8 cellular contexts compared by ENCODE assay signal in the genomic region with DNA sequence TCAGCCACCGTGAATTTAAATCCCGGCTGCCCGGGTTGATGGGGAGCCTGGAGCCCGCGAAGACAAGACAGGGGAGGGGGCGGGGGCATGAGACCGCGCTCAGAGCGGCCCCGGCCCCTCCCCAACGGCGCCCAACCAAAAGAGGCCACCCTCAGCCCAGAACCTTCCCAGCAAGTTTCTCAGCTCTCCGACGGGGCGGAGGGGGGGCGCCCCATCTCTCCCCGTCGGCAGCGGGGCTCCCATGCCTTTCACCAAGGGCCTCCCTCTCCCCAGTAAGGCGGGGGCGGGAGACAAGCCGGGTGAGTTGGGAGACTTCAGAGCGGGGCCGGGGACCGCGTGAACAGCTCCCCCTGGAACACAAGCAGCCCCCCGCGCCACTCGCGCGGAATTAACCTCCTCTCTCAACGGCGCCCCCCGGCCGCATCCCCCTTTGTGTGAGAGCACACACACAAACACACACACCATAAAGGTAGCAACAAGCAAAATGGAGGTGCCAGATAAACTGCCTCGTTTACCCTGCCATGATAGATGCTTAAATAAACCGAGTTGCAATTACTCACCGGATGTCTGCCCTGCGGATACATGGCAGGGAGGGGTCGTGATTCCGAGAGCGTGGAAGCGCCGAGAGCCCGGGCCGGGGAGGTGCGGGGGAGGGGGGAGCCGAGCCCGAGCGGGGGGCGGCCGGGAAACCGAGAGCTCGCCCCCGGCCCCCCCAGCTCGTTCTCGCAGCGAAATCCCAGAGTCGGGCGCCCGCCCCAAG. TPM values are rescaled to one million over a fixed set of nuclear protein-coding genes. Genes with fewer than 3 reads are reported as not detected.
DNase-seq lines count a peak whose midpoint lies in the region; TF ChIP-seq lines count a peak whose summit lies in the region.

No MANE protein-coding gene starts in this region.

- H3K79me2 ChIP-seq in mesendoderm (ENCODE audit: control insufficient read depth, insufficient read depth, low read length): peaks cover 51% of the 10 kb centered on the region

- no peak overlapping the region for H4K5ac ChIP-seq in mesendoderm (ENCODE audit: low read length)

- H2BK15ac ChIP-seq in mesendoderm (replicated peaks; ENCODE audit: low read depth): peak overlapping the region; percentile 20

- no peak overlapping the region for H2AK5ac ChIP-seq in mesendoderm (ENCODE audit: low read length)

- peak overlapping the region; percentile 97 for H3K4ac ChIP-seq in mesendoderm (ENCODE audit: low read depth, low read length)

- no peak overlapping the region for H4K8ac ChIP-seq in mesendoderm (ENCODE audit: low read depth, low read length)

- peak overlapping the region; percentile 90 for H3K9ac ChIP-seq in HUES64 (ENCODE audit: low read depth, low read length)
- peak overlapping the region; percentile 95 for H3K9ac ChIP-seq in mesendoderm (ENCODE audit: low read length)

- peak overlapping the region; percentile 94 for H2BK120ac ChIP-seq in mesendoderm (ENCODE audit: low read depth, low read length)

- H3K23ac ChIP-seq in mesendoderm (ENCODE audit: low read length): no peak overlapping the region

- peak overlapping the region; percentile 99 for H3K18ac ChIP-seq in mesendoderm (ENCODE audit: low read length)

- peak overlapping the region; percentile 93 for H3K4me3 ChIP-seq in HUES64 (ENCODE audit: low read length)
- peak overlapping the region; percentile 89 for H3K4me3 ChIP-seq in WERI-Rb-1 (ENCODE audit: low read depth, low read length)
- H3K4me3 ChIP-seq in choroid plexus epithelial cell (ENCODE audit: low read depth, low read length): peak overlapping the region; percentile 84
- peak overlapping the region; percentile 66 for H3K4me3 ChIP-seq in mesendoderm (ENCODE audit: low read length)

- H3K27ac ChIP-seq in HUES64 (ENCODE audit: low read depth, low read length) (peak overlapping the region; percentile 74), WERI-Rb-1 (peak overlapping the region; percentile 89), mesendoderm (ENCODE audit: low read depth, low read length) (peak overlapping the region; percentile 86)

- peak overlapping the region; percentile 2 for H3K4me2 ChIP-seq in mesendoderm (ENCODE audit: low read length)

- H3K9me3 ChIP-seq in HUES64 (ENCODE audit: insufficient read depth, low read depth, low read length): no peaks in the 10 kb centered on the region
- H3K9me3 ChIP-seq in WERI-Rb-1 (ENCODE audit: severe bottlenecking): no peaks in the 10 kb centered on the region

- peaks cover 6% of the 10 kb centered on the region for H3K27me3 ChIP-seq in HUES64 (ENCODE audit: insufficient read depth, low read length)
- no peaks in the 10 kb centered on the region for H3K27me3 ChIP-seq in WERI-Rb-1 (ENCODE audit: insufficient read depth, low read depth, severe bottlenecking)
- no peaks in the 10 kb centered on the region for H3K27me3 ChIP-seq in mesendoderm (ENCODE audit: insufficient read depth, low read length, poor library complexity)

- H3K79me1 ChIP-seq in mesendoderm (ENCODE audit: low read length): peaks cover 3% of the 10 kb centered on the region

- H3K4me1 ChIP-seq in HUES64 (ENCODE audit: insufficient read depth, low read length) (peaks cover 45% of the 10 kb centered on the region), mesendoderm (ENCODE audit: control insufficient read depth, low read depth, low read length) (peaks cover 24% of the 10 kb centered on the region)

- TF ChIP-seq CTCF in WERI-Rb-1 (IDR thresholded peaks at IDR 0.05; ENCODE audit: low read depth, low read length): peak; percentile 1; the same call in 1 of the 2 replicates
- peak; percentile 18 for TF ChIP-seq CTCF in choroid plexus epithelial cell (conservative IDR thresholded peaks at IDR 0.05; ENCODE audit: low read depth, low read length)

- H2BK5ac ChIP-seq in mesendoderm (ENCODE audit: low read length): peak overlapping the region; percentile 79

- H3K56ac ChIP-seq in mesendoderm (ENCODE audit: low read length): peak overlapping the region; percentile 97

- peak; percentile 67 for DNase-seq in COLO668 (lab: John Stamatoyannopoulos, UW; ENCODE audit: unreplicated experiment)
- DNase-seq in WERI-Rb-1: no peak
- peak; percentile 55 for DNase-seq in choroid plexus epithelial cell (ENCODE audit: low read depth)
- peak; percentile 65 for DNase-seq in mesendoderm
- peak; percentile 21 for DNase-seq in stimulated activated CD8-positive, alpha-beta memory T cell treated with anti-CD3 and anti-CD28 coated beads, Interleukin-7, amount 100 ng/mL, for 24 hours (ENCODE audit: low read depth)
- DNase-seq in AML-193 (lab: John Stamatoyannopoulos, UW): no peak
- no peak for DNase-seq in T1000 (lab: John Stamatoyannopoulos, UW)

- H3K36me3 ChIP-seq in HUES64 (ENCODE audit: insufficient read depth, low read length) (peaks cover 29% of the 10 kb centered on the region), WERI-Rb-1 (peaks cover 47% of the 10 kb centered on the region), mesendoderm (ENCODE audit: control insufficient read depth, insufficient read depth, low read length) (no peaks in the 10 kb centered on the region)

- under 1% methylated on average over 61 of the region's 61 CpGs for whole genome bisulfite sequencing in HUES64
- WGBS in mesendoderm (ENCODE audit: extremely low coverage, insufficient coverage, low lambda C conversion rate): no CpG with 5 or more reads among the region's 61 CpGs

RNA-seq across cellular contexts. Expression of gene TLE3, which starts 1.3 kb away (rescaled TPM):
- 39.0 TPM for polyA plus RNA-seq in HUES64 (2013, experiment 1 of 2)
- 44.4 TPM for polyA plus RNA-seq in HUES64 (2013, experiment 2 of 2)
- polyA plus RNA-seq in mesendoderm (2013, experiment 1 of 2): 56.3 TPM
- 55.9 TPM for polyA plus RNA-seq in mesendoderm (2013, experiment 2 of 2)

Comparison
In these comparisons a context has a peak if more than half of its experiments do, and no peak if none do; other contexts are left out.
1. DNase-seq: peak in COLO668 (single experiment), choroid plexus epithelial cell (single experiment), mesendoderm (single experiment) and stimulated activated CD8-positive, alpha-beta memory T cell treated with anti-CD3 and anti-CD28 coated beads, Interleukin-7, amount 100 ng/mL, for 24 hours (single experiment); none in WERI-Rb-1 (single experiment), AML-193 (0 of 2) and T1000 (single experiment).
2. Peak in every context shown above with its lines, with median percentiles within 50 percentile points of each other: H3K27ac ChIP-seq and H3K4me3 ChIP-seq.